ENCODE assay signal across 1 cellular context in genomic region chr6:144066745-144067484, GRCh38.
TF ChIP-seq lines count a peak whose summit lies in the region.

No MANE protein-coding gene starts in this region.

TF ChIP-seq in GM12878, 131 proteins besides CTCF, POLR2A, EP300 and RAD21 (continued from another document):
- no peak for TF ChIP-seq HSF1 (IDR thresholded peaks at IDR 0.05; ENCODE audit: low read depth, low read length)
- no peak for TF ChIP-seq EZH2 (IDR thresholded peaks at IDR 0.05; ENCODE audit: borderline replicate concordance, control insufficient read depth, low read depth, low read length)
- TF ChIP-seq NFXL1 (IDR thresholded peaks at IDR 0.05; ENCODE audit: borderline replicate concordance) = no peak
- peak; percentile 73 for TF ChIP-seq IKZF1 (conservative IDR thresholded peaks at IDR 0.05)
- no peak for TF ChIP-seq CHD1 (IDR thresholded peaks at IDR 0.05; ENCODE audit: low read depth, low read length)
- no peak for TF ChIP-seq SMAD5 (IDR thresholded peaks at IDR 0.05; ENCODE audit: low read depth)
- TF ChIP-seq MLLT1 (IDR thresholded peaks at IDR 0.05) = peak; percentile 63
- TF ChIP-seq, protein P1, sequence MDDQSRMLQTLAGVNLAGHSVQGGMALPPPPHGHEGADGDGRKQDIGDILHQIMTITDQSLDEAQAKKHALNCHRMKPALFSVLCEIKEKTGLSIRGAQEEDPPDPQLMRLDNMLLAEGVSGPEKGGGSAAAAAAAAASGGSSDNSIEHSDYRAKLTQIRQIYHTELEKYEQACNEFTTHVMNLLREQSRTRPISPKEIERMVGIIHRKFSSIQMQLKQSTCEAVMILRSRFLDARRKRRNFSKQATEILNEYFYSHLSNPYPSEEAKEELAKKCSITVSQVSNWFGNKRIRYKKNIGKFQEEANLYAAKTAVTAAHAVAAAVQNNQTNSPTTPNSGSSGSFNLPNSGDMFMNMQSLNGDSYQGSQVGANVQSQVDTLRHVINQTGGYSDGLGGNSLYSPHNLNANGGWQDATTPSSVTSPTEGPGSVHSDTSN (IDR thresholded peaks at IDR 0.05; ENCODE audit: insufficient replicate concordance, low read depth, low read length) = no peak
